In genomic region chr19:53461866-53462265, GRCh38 we compare ENCODE assay signal across 16 cellular contexts. TPM values are rescaled to one million over a fixed set of nuclear protein-coding genes. Genes with fewer than 3 reads are reported as not detected.
DNase-seq lines count a peak whose midpoint lies in the region; ATAC-seq and TF ChIP-seq lines count a peak whose summit lies in the region.
"Had no signal": no experiment of that assay in that cellular context is flagged by ENCODE, and none has a peak within 500 bp of the region (broad histone marks: within the 10 kb centered on the region; RNA-seq: fewer than 3 reads in every experiment).

No MANE protein-coding gene starts in this region.

- intact Hi-C loops in psoas muscle (cut with DNase I) = loop anchor here in 1 of 2 donors (10.0 kb wide), 2 partner anchors 67 to 467 kb away; partner anchors contain the start of gene ZNF765
- intact Hi-C loops in testis (cut with DNase I; ENCODE audit: low total_unique reads) = no loop called here

- no peaks in the 10 kb centered on the region for H3F3A ChIP-seq in GM23248 (ENCODE audit: insufficient read depth)

- no peak overlapping the region for H3K27ac ChIP-seq in psoas muscle
- H3K27ac ChIP-seq in testis = no peak overlapping the region
- no peak overlapping the region for H3K27ac ChIP-seq in GM23248
- H3K27ac ChIP-seq: HL-60 had no signal

- no peak for TF ChIP-seq POLR2A in testis (IDR thresholded peaks at IDR 0.05)

- in situ Hi-C loops in GM23248 (cut with MboI) = no loop called here

- H3K79me2 ChIP-seq in GM23248 (ENCODE audit: insufficient read depth) = no peaks in the 10 kb centered on the region

- H3K27me3 ChIP-seq in psoas muscle (ENCODE audit: insufficient read depth in 3 of 3, low read length in 2 of 3) = peaks cover 0 to 29% (median 8%) of the 10 kb centered on the region in 3 donors
- H3K27me3 ChIP-seq in testis = no peaks in the 10 kb centered on the region
- no peaks in the 10 kb centered on the region for H3K27me3 ChIP-seq in GM23248 (replicated peaks; ENCODE audit: insufficient read depth)

- H3K36me3 ChIP-seq in psoas muscle (ENCODE audit: insufficient read depth in 1 of 2, low read depth in 1 of 2) = no peaks in the 10 kb centered on the region
- no peaks in the 10 kb centered on the region for H3K36me3 ChIP-seq in testis (ENCODE audit: low read depth, missing control alignments)
- peaks cover 17% of the 10 kb centered on the region; the same call in 1 of the 2 replicates for H3K36me3 ChIP-seq in GM23248 (ENCODE audit: low read depth)
- H3K36me3 ChIP-seq: HAP-1 had no signal

- H2AFZ ChIP-seq in GM23248 = no peak overlapping the region

- no peaks in the 10 kb centered on the region for H3K4me1 ChIP-seq in psoas muscle
- no peaks in the 10 kb centered on the region for H3K4me1 ChIP-seq in testis
- H3K4me1 ChIP-seq in GM23248 (ENCODE audit: insufficient read depth) = no peaks in the 10 kb centered on the region; the same call in 1 of the 2 replicates
- H3K4me1 ChIP-seq: HAP-1 had no signal

- DNase-seq in ELR (ENCODE audit: low read depth) (peak; percentile 29), HCEC 1CT (peak; percentile 6), RKO (ENCODE audit: low spot score) (peak; percentile 35), foreskin fibroblast (peak; percentile 33 to 59), psoas muscle (no peak), testis (no peak), GM23248 (no peak)
- no peak for DNase-seq in stimulated activated CD4-positive, alpha-beta T cell treated with anti-CD3 and anti-CD28 coated beads, Interleukin-2, amount 100 ng/mL, for 48 hours
- DNase-seq: C1 segment of cervical spinal cord; Calu3; CD4-positive, alpha-beta T cell; DMS 273 treated with DMSO at 0.1 percent for 48 hours; GOT3; HFFc6 had no signal

- no peak for ATAC-seq in psoas muscle

- no peaks in the 10 kb centered on the region for H4K20me1 ChIP-seq in GM23248 (ENCODE audit: insufficient read depth)

- H3K9me2 ChIP-seq in GM23248 (ENCODE audit: insufficient read depth) = no peaks in the 10 kb centered on the region

- WGBS in psoas muscle, 3 donors = 91 to 93% (median 92%) methylated on average over 6 of the region's 6 CpGs
- 78 to 80% methylated on average over 3 to 6 of the region's 6 CpGs for WGBS in testis, 2 donors
- 93% methylated on average over 6 of the region's 6 CpGs for WGBS in GM23248 (ENCODE audit: low coverage in 1 of 2, low lambda C conversion rate in 2 of 2, missing lambda C conversion rate in 2 of 2), 2 experiments

- TF ChIP-seq CTCF in foreskin fibroblast (IDR thresholded peaks at IDR 0.05; ENCODE audit: low read depth, low read length) = no peak
- TF ChIP-seq CTCF in psoas muscle (IDR thresholded peaks at IDR 0.05) = no peak
- TF ChIP-seq CTCF in testis (IDR thresholded peaks at IDR 0.05) = no peak

- H3K4me3 ChIP-seq in foreskin fibroblast (ENCODE audit: low read depth in 1 of 2, low read length in 2 of 2) (no peak overlapping the region), psoas muscle (no peak overlapping the region), testis (no peak overlapping the region), GM23248 (no peak overlapping the region)
- H3K4me3 ChIP-seq: HAP-1 had no signal

- H3K9me3 ChIP-seq in psoas muscle (peaks cover 16% of the 10 kb centered on the region), testis (no peaks in the 10 kb centered on the region), GM23248 (ENCODE audit: low read depth) (no peaks in the 10 kb centered on the region)

- no peak overlapping the region for H3K4me2 ChIP-seq in GM23248 (ENCODE audit: unreplicated experiment)

- no peak overlapping the region for H3K9ac ChIP-seq in GM23248

RNA-seq across cellular contexts. Expression of gene ZNF813, which starts 5.7 kb away (rescaled TPM):
- 1 to 10 TPM in 2 of 4 donors, under 1 TPM in 2; 0.42 to 1.7 (median 0.95) TPM for total RNA-seq in psoas muscle
- polyA plus RNA-seq in psoas muscle = 1 to 10 TPM in 1 of 3 donors, under 1 TPM in 2; 0.31 to 1.1 (median 0.99) TPM
- total RNA-seq in testis = 1 to 10 TPM; 4.6 to 4.8 TPM
- 2.0 TPM for polyA plus RNA-seq in testis (ENCODE audit: insufficient read depth, low read depth, low replicate concordance)
- total RNA-seq in GM23248 (2014; rRNA removed; shearing (Covaris generic)) = 2.0 and 2.7 TPM in 2 replicates
- polyA plus RNA-seq in GM23248 (2016; fragmentation: Nextera tagmentation; extraction: Ambion mirVana) = 1.0 and 1.4 TPM in 2 replicates
- total RNA-seq: Calu3 had no signal

RNA-seq across cellular contexts. Expression of gene ZNF761, which starts 30.1 kb away (rescaled TPM):
- total RNA-seq in psoas muscle = 1 to 10 TPM; 1.5 to 4.4 (median 3.6) TPM
- 1 to 10 TPM; 1.5 to 6.4 (median 3.2) TPM for polyA plus RNA-seq in psoas muscle
- total RNA-seq in testis = 10 to 100 TPM; 11.2 to 15.9 TPM
- polyA plus RNA-seq in testis (ENCODE audit: insufficient read depth, low read depth, low replicate concordance) = 6.4 TPM
- 12.2 and 19.0 TPM in 2 replicates for total RNA-seq in GM23248 (2014; rRNA removed; shearing (Covaris generic))
- 5.7 and 6.5 TPM in 2 replicates for polyA plus RNA-seq in GM23248 (2016; fragmentation: Nextera tagmentation; extraction: Ambion mirVana)

Comparison
In these comparisons a context has a peak if more than half of its experiments do, and no peak if none do; other contexts are left out.
1. DNase-seq: peak in ELR (single experiment), HCEC 1CT (single experiment), RKO (single experiment) and foreskin fibroblast (2 of 2); none in psoas muscle (0 of 2), testis (single experiment), stimulated activated CD4-positive, alpha-beta T cell treated with anti-CD3 and anti-CD28 coated beads, Interleukin-2, amount 100 ng/mL, for 48 hours (0 of 2) and GM23248 (single experiment).